12 cellular contexts compared by ENCODE assay signal in genomic region chr2:46082531-46083485, GRCh38.
DNase-seq lines count a peak whose midpoint lies in the region; ATAC-seq, FAIRE-seq and TF ChIP-seq lines count a peak whose summit lies in the region.
"Had no signal": no experiment of that assay in that cellular context is flagged by ENCODE, and none has a peak within 500 bp of the region (broad histone marks: within the 10 kb centered on the region; RNA-seq: fewer than 3 reads in every experiment).

No MANE protein-coding gene starts in this region.

- SMC1A ChIA-PET in GM12878 (lab: Charles Lee; ENCODE audit: uncharacterized antibody, unreplicated experiment), result interaction anchor here (1.0 to 7.7 kb wide), 8 partner anchors 10 to 147 kb away, joined by 3 to 82 read pairs (median 10); no protein-coding TSS in a partner anchor

- TF ChIP-seq EP300 in GM12878 (IDR thresholded peaks at IDR 0.05; ENCODE audit: borderline replicate concordance in 1 of 2, control insufficient read depth in 1 of 2, low read depth in 2 of 2, low read length in 2 of 2), result no peak

- TF ChIP-seq CTCF in AG10803 (conservative IDR thresholded peaks at IDR 0.05; ENCODE audit: low read length), result no peak
- TF ChIP-seq CTCF in GM12878 (IDR thresholded peaks at IDR 0.05 in 2 of 3, conservative IDR thresholded peaks at IDR 0.05 in 1 of 3; ENCODE audit: control insufficient read depth in 2 of 3, extremely low read depth in 1 of 3, insufficient read depth in 1 of 3, low read depth in 3 of 3, low read length in 3 of 3), result no peak

- peaks cover 5 to 15% (median 11%) of the 10 kb centered on the region in 4 donors for H3K4me1 Mint-ChIP-seq in CD4-positive, alpha-beta memory T cell
- H3K4me1 Mint-ChIP-seq: WTC11 had no signal

- H3K4me3 ChIP-seq in AG10803 (ENCODE audit: low read length) (no peak overlapping the region), GM12878 (no peak overlapping the region)
- no peak overlapping the region for H3K4me3 ChIP-seq in CD4-positive, alpha-beta memory T cell (ENCODE audit: low read length in 2 of 2)
- H3K4me3 ChIP-seq: suprapubic skin had no signal

- H3K4me2 ChIP-seq in GM12878 (ENCODE audit: control insufficient read depth, insufficient read depth), result no peak overlapping the region

- H3K9ac ChIP-seq in GM12878 (ENCODE audit: control insufficient read depth, insufficient read depth, low read length), result no peak overlapping the region

- peaks cover 15 to 17% of the 10 kb centered on the region in 2 donors for H3K36me3 Mint-ChIP-seq in CD4-positive, alpha-beta memory T cell
- H3K36me3 Mint-ChIP-seq: WTC11 had no signal

- DNase-seq in AG10803 (ENCODE audit: low read depth) (peak; percentile 100), KG1 (lab: John Stamatoyannopoulos, UW) (peak; percentile 28), GM12878 (ENCODE audit: low read depth, low spot score) (no peak), left colon (peak; percentile 16 to 36), HuH-7 (ENCODE audit: low spot score) (no peak), cerebellum (ENCODE audit: low spot score) (no peak)
- no peak for DNase-seq in CD4-positive, alpha-beta memory T cell
- DNase-seq: amygdala, DMS 273 treated with DMSO at 0.1 percent for 48 hours had no signal

- ATAC-seq in GM12878 (no peak), left colon (no peak), GM21737 (IDR thresholded peaks at IDR 0.05; ENCODE audit: unreplicated experiment) (no peak)
- ATAC-seq: WTC11 had no signal

- H3K9me3 Mint-ChIP-seq in CD4-positive, alpha-beta memory T cell, result no peaks in the 10 kb centered on the region
- H3K9me3 Mint-ChIP-seq: WTC11 had no signal

- 0 out of 2 replicates have a peak, but pooled peaks cover 3% of the 10 kb centered on the region for H3K4me1 ChIP-seq in GM12878 (ENCODE audit: control insufficient read depth, insufficient read depth, low read length)
- peaks cover 4% of the 10 kb centered on the region for H3K4me1 ChIP-seq in CD4-positive, alpha-beta memory T cell (ENCODE audit: insufficient read depth, low read length)
- H3K4me1 ChIP-seq: suprapubic skin had no signal

- BruUV-seq in GM12878 (replicated peaks; lab: Mats Ljungman, UMichigan), result no TSS peak

- POLR2A ChIA-PET in GM12878 (lab: Charles Lee), result interaction anchor here (0.9 kb wide), 1 partner anchor 9 kb away, joined by 3 read pairs; no protein-coding TSS in a partner anchor
- POLR2A ChIA-PET in CD4-positive, alpha-beta memory T cell (lab: Charles Lee; ENCODE audit: partially characterized antibody), result no interaction called here

- no peaks in the 10 kb centered on the region for H4K20me1 ChIP-seq in GM12878 (ENCODE audit: control insufficient read depth, insufficient read depth)

- peak overlapping the region in 1 of 7 donors; percentile 46 for H3K27ac Mint-ChIP-seq in CD4-positive, alpha-beta memory T cell
- H3K27ac Mint-ChIP-seq: WTC11 had no signal

- H3K36me3 ChIP-seq in GM12878 (ENCODE audit: control insufficient read depth in 2 of 2, insufficient read depth in 2 of 2, low read length in 1 of 2), result peaks cover 0 to 2% of the 10 kb centered on the region in 2 experiments; a peak in 2 of 4 replicates
- no peaks in the 10 kb centered on the region for H3K36me3 ChIP-seq in CD4-positive, alpha-beta memory T cell (ENCODE audit: insufficient read depth, low read length)

- H3K27me3 Mint-ChIP-seq in CD4-positive, alpha-beta memory T cell, result no peaks in the 10 kb centered on the region

- no peaks in the 10 kb centered on the region for H3K27me3 ChIP-seq in GM12878 (replicated peaks in 1 of 2; ENCODE audit: control insufficient read depth in 2 of 2, insufficient read depth in 2 of 2, low read length in 1 of 2)
- H3K27me3 ChIP-seq in CD4-positive, alpha-beta memory T cell (ENCODE audit: insufficient read depth, low read length), result no peaks in the 10 kb centered on the region
- H3K27me3 ChIP-seq: suprapubic skin had no signal

- H3K79me2 ChIP-seq in GM12878 (ENCODE audit: control insufficient read depth, insufficient read depth, low read length), result no peaks in the 10 kb centered on the region

- RAD21 ChIA-PET in GM12878 (lab: Charles Lee; ENCODE audit: unreplicated experiment), result interaction anchor here (0.7 to 1.9 kb wide), 3 partner anchors 20 to 158 kb away, joined by 3 to 5 read pairs (median 4); no protein-coding TSS in a partner anchor

- 62% methylated on average over 14 of the region's 14 CpGs for WGBS in GM12878 (ENCODE audit: insufficient coverage, insufficient replicate concordance, low lambda C conversion rate, missing lambda C conversion rate)

- no peak overlapping the region for H3K4me3 Mint-ChIP-seq in CD4-positive, alpha-beta memory T cell
- H3K4me3 Mint-ChIP-seq: WTC11 had no signal

- in situ Hi-C loops in GM12878 (cut with MboI), result no loop called here

- no peak overlapping the region for H3K27ac ChIP-seq in GM12878 (ENCODE audit: control insufficient read depth, insufficient read depth)
- H3K27ac ChIP-seq in CD4-positive, alpha-beta memory T cell (ENCODE audit: low read depth, low read length), result no peak overlapping the region
- H3K27ac ChIP-seq: suprapubic skin had no signal

- H2AFZ ChIP-seq in GM12878 (ENCODE audit: control insufficient read depth, low read depth, low read length), result no peak overlapping the region

- FAIRE-seq in GM12878 (lab: Jason Lieb, UNC), result no peak

- intact Hi-C loops in GM12878 (cut with micrococcal nuclease; ENCODE audit: unreplicated experiment) (no loop called here), left colon (cut with DNase I, micrococcal nuclease) (no loop called here)
- intact Hi-C loops in CD4-positive, alpha-beta memory T cell (cut with micrococcal nuclease), result no loop called here

- CTCF ChIA-PET in GM12878 (lab: Yijun Ruan, JAX), result interaction anchor here (0.9 to 6.8 kb wide), 4 partner anchors 10 to 147 kb away, joined by 3 to 56 read pairs (median 24); no protein-coding TSS in a partner anchor
- CTCF ChIA-PET in CD4-positive, alpha-beta memory T cell (lab: Charles Lee; ENCODE audit: partially characterized antibody), result no interaction called here

- no peak for TF ChIP-seq RAD21 in GM12878 (IDR thresholded peaks at IDR 0.05; ENCODE audit: insufficient read depth, low read depth, low read length)

- no peaks in the 10 kb centered on the region for H3K9me3 ChIP-seq in GM12878 (replicated peaks; ENCODE audit: control insufficient read depth, insufficient read depth, low read length)
- H3K9me3 ChIP-seq in CD4-positive, alpha-beta memory T cell (ENCODE audit: control insufficient read depth in 1 of 2, low read length in 2 of 2), result no peaks in the 10 kb centered on the region
- H3K9me3 ChIP-seq: suprapubic skin had no signal

- no peak for TF ChIP-seq POLR2A in GM12878 (IDR thresholded peaks at IDR 0.05; ENCODE audit: low read depth, low read length)

TF ChIP-seq in GM12878, 131 proteins besides CTCF, POLR2A, EP300 and RAD21 (continues in another document):
- TF ChIP-seq JUND (IDR thresholded peaks at IDR 0.05; ENCODE audit: low read depth, low read length) (no peak), SP1 (IDR thresholded peaks at IDR 0.05; ENCODE audit: low read depth, low read length) (no peak), IKZF2 (IDR thresholded peaks at IDR 0.05) (0 out of 4 replicates have a peak, but pooled peaks of 1 of the 2 experiments have one; percentile 16), E2F4 (IDR thresholded peaks at IDR 0.05; ENCODE audit: low read depth, low read length) (no peak), PAX8 (IDR thresholded peaks at IDR 0.05) (no peak), SPI1 (IDR thresholded peaks at IDR 0.05; ENCODE audit: borderline replicate concordance, insufficient read depth, low read depth, low read length) (0 out of 2 replicates have a peak, but pooled peaks have one; percentile 8), ZNF687 (IDR thresholded peaks at IDR 0.05) (no peak), IKZF1 (conservative IDR thresholded peaks at IDR 0.05) (0 out of 2 replicates have a peak, but pooled peaks have one; percentile 14), IRF4 (IDR thresholded peaks at IDR 0.05; ENCODE audit: low read depth, low read length) (no peak), DPF2 (IDR thresholded peaks at IDR 0.05) (no peak), ZNF274 (IDR thresholded peaks at IDR 0.05; ENCODE audit: insufficient read depth, insufficient read length) (no peak), ZSCAN29 (IDR thresholded peaks at IDR 0.05) (no peak), FOXK2 (IDR thresholded peaks at IDR 0.05) (no peak)

Comparison
In these comparisons a context has a peak if more than half of its experiments do, and no peak if none do; other contexts are left out.
1. DNase-seq: peak in AG10803 (single experiment), KG1 (single experiment) and left colon (2 of 2); none in GM12878 (single experiment), CD4-positive, alpha-beta memory T cell (0 of 5), HuH-7 (single experiment) and cerebellum (single experiment).